In the genomic region with DNA sequence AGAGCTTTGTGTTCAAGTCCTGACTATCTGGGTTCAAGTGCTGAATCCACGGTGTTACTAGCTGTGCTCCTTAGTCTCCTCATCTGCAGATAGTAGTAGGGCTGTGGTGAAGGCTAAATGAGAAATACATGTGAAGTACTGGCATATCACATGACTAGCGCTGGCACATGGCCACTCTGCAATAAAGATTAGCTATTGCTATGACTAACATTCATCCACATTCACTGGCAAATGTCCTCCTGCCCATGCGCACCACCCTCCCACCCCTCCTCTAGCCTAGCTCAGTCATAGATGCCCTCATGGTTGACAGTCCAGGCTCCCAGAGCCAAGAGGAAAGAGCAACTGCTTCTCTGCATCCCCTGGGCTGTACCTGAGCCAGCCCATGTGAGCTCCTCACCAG, we compare ENCODE assay signal across 8 cellular contexts. TPM values are rescaled to one million over a fixed set of nuclear protein-coding genes. Genes with fewer than 3 reads are reported as not detected.
DNase-seq lines count a peak whose midpoint lies in the region; ATAC-seq and TF ChIP-seq lines count a peak whose summit lies in the region.
"Had no signal": no experiment of that assay in that cellular context is flagged by ENCODE, and none has a peak within 500 bp of the region (broad histone marks: within the 10 kb centered on the region; RNA-seq: fewer than 3 reads in every experiment).

No MANE protein-coding gene starts in this region.

- DNase-seq in HPDE6-E6E7 (ENCODE audit: extremely low spot score): peak; percentile 89
- DNase-seq in foreskin keratinocyte: peak; percentile 70 to 84
- DNase-seq in thoracic aorta (ENCODE audit: low spot score): peak; percentile 40
- DNase-seq in GDM1 (lab: John Stamatoyannopoulos, UW): no peak
- no peak for DNase-seq in HAP-1 (ENCODE audit: low spot score in 2 of 2)
- DNase-seq: right lobe of liver had no signal

- H3K36me3 ChIP-seq in thoracic aorta: peaks cover 14% of the 10 kb centered on the region
- peaks cover 19% of the 10 kb centered on the region for H3K36me3 ChIP-seq in HAP-1 (replicated peaks)

- H3K27me3 ChIP-seq in foreskin keratinocyte (no peaks in the 10 kb centered on the region), thoracic aorta (replicated peaks; ENCODE audit: insufficient read depth) (no peaks in the 10 kb centered on the region), HAP-1 (ENCODE audit: low read depth) (no peaks in the 10 kb centered on the region)
- H3K27me3 ChIP-seq: right lobe of liver had no signal

- H3K4me3 ChIP-seq in thoracic aorta: no peak overlapping the region
- H3K4me3 ChIP-seq in HAP-1: no peak overlapping the region
- H3K4me3 ChIP-seq: right lobe of liver had no signal

- ATAC-seq in SK-N-SH treated with all-trans-retinoic acid at 6 μM for 48 hours (peak; percentile 84), foreskin keratinocyte (peak; percentile 64), thoracic aorta (ENCODE audit: insufficient number of reproducible peaks, low FRiP score, low read depth) (no peak), HG02798 (IDR thresholded peaks at IDR 0.05; ENCODE audit: poor library complexity, unreplicated experiment) (no peak)

- TF ChIP-seq CTCF in foreskin keratinocyte (conservative IDR thresholded peaks at IDR 0.05): no peak
- no peak for TF ChIP-seq CTCF in thoracic aorta (IDR thresholded peaks at IDR 0.05)

- H3K9me3 ChIP-seq in thoracic aorta: no peaks in the 10 kb centered on the region
- no peaks in the 10 kb centered on the region for H3K9me3 ChIP-seq in HAP-1
- H3K9me3 ChIP-seq: right lobe of liver had no signal

- H3K27ac ChIP-seq in foreskin keratinocyte (no peak overlapping the region), thoracic aorta (peak overlapping the region; percentile 87 to 89)
- H3K27ac ChIP-seq: right lobe of liver had no signal

- H3K4me1 ChIP-seq in foreskin keratinocyte: peaks cover 12% of the 10 kb centered on the region
- peaks cover 31 to 48% of the 10 kb centered on the region in 2 donors for H3K4me1 ChIP-seq in thoracic aorta (ENCODE audit: control insufficient read depth in 1 of 2, low read depth in 2 of 2)
- H3K4me1 ChIP-seq in HAP-1: no peaks in the 10 kb centered on the region
- H3K4me1 ChIP-seq: right lobe of liver had no signal

- in situ Hi-C loops in HAP-1 (cut with MboI; ENCODE audit: low sequenced_read_pairs): no loop called here

TF ChIP-seq in SK-N-SH treated with all-trans-retinoic acid at 6 μM for 48 hours, 23 proteins besides CTCF, POLR2A, EP300 and RAD21:
- TF ChIP-seq ZNF8 (CRISPR knock-in tag; IDR thresholded peaks at IDR 0.05) (no peak), ZC3H10 (CRISPR knock-in tag; IDR thresholded peaks at IDR 0.05) (no peak), TOX (CRISPR knock-in tag; IDR thresholded peaks at IDR 0.05; ENCODE audit: borderline replicate concordance) (no peak), OSR1 (CRISPR knock-in tag; IDR thresholded peaks at IDR 0.05) (no peak), ZFP30 (CRISPR knock-in tag; IDR thresholded peaks at IDR 0.05) (no peak), CSDC2 (CRISPR knock-in tag; IDR thresholded peaks at IDR 0.05) (no peak), ISL1 (CRISPR knock-in tag; IDR thresholded peaks at IDR 0.05) (no peak), PPARA (CRISPR knock-in tag; IDR thresholded peaks at IDR 0.05; ENCODE audit: borderline replicate concordance) (no peak), SNAI2 (CRISPR knock-in tag; IDR thresholded peaks at IDR 0.05) (no peak), GLIS3 (CRISPR knock-in tag; IDR thresholded peaks at IDR 0.05) (no peak), ESRRG (CRISPR knock-in tag; IDR thresholded peaks at IDR 0.05) (no peak), ZNF70 (CRISPR knock-in tag; IDR thresholded peaks at IDR 0.05) (no peak)
- TF ChIP-seq, protein P1, sequence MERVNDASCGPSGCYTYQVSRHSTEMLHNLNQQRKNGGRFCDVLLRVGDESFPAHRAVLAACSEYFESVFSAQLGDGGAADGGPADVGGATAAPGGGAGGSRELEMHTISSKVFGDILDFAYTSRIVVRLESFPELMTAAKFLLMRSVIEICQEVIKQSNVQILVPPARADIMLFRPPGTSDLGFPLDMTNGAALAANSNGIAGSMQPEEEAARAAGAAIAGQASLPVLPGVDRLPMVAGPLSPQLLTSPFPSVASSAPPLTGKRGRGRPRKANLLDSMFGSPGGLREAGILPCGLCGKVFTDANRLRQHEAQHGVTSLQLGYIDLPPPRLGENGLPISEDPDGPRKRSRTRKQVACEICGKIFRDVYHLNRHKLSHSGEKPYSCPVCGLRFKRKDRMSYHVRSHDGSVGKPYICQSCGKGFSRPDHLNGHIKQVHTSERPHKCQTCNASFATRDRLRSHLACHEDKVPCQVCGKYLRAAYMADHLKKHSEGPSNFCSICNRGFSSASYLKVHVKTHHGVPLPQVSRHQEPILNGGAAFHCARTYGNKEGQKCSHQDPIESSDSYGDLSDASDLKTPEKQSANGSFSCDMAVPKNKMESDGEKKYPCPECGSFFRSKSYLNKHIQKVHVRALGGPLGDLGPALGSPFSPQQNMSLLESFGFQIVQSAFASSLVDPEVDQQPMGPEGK (CRISPR knock-in tag; IDR thresholded peaks at IDR 0.05; ENCODE audit: borderline replicate concordance): no peak
- TF ChIP-seq, protein P2, sequence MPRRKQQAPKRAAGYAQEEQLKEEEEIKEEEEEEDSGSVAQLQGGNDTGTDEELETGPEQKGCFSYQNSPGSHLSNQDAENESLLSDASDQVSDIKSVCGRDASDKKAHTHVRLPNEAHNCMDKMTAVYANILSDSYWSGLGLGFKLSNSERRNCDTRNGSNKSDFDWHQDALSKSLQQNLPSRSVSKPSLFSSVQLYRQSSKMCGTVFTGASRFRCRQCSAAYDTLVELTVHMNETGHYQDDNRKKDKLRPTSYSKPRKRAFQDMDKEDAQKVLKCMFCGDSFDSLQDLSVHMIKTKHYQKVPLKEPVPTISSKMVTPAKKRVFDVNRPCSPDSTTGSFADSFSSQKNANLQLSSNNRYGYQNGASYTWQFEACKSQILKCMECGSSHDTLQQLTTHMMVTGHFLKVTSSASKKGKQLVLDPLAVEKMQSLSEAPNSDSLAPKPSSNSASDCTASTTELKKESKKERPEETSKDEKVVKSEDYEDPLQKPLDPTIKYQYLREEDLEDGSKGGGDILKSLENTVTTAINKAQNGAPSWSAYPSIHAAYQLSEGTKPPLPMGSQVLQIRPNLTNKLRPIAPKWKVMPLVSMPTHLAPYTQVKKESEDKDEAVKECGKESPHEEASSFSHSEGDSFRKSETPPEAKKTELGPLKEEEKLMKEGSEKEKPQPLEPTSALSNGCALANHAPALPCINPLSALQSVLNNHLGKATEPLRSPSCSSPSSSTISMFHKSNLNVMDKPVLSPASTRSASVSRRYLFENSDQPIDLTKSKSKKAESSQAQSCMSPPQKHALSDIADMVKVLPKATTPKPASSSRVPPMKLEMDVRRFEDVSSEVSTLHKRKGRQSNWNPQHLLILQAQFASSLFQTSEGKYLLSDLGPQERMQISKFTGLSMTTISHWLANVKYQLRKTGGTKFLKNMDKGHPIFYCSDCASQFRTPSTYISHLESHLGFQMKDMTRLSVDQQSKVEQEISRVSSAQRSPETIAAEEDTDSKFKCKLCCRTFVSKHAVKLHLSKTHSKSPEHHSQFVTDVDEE (CRISPR knock-in tag; IDR thresholded peaks at IDR 0.05): no peak
TF ChIP-seq in SK-N-SH treated with all-trans-retinoic acid at 6 μM for 48 hours: peak in this region for 0.

RNA-seq across cellular contexts. Expression of gene COL8A2, which starts 8.5 kb away (rescaled TPM):
- total RNA-seq in foreskin keratinocyte (0.68 and 0.78 TPM in 2 replicates), thoracic aorta (100 to 1,000 TPM in 1 of 2 donors, 10 to 100 TPM in 1; 41.6 to 126 TPM)
- 0.27 and 0.41 TPM in 2 replicates for polyA plus RNA-seq in foreskin keratinocyte

RNA-seq across cellular contexts. Expression of gene TRAPPC3, which starts 15.8 kb away (rescaled TPM):
- total RNA-seq in foreskin keratinocyte: 115 and 121 TPM in 2 replicates
- polyA plus RNA-seq in foreskin keratinocyte: 142 and 153 TPM in 2 replicates
- total RNA-seq in thoracic aorta: 10 to 100 TPM; 78.5 to 92.3 TPM

RNA-seq across cellular contexts. Expression of gene MAP7D1, which starts 22.5 kb away (rescaled TPM):
- total RNA-seq in foreskin keratinocyte: 207 and 209 TPM in 2 replicates
- polyA plus RNA-seq in foreskin keratinocyte: 259 and 272 TPM in 2 replicates
- total RNA-seq in thoracic aorta: 100 to 1,000 TPM; 170 to 186 TPM

RNA-seq across cellular contexts. Expression of gene ADPRS, which starts 44.8 kb away (rescaled TPM):
- 40.7 and 43.6 TPM in 2 replicates for total RNA-seq in foreskin keratinocyte
- 47.7 and 48.8 TPM in 2 replicates for polyA plus RNA-seq in foreskin keratinocyte
- total RNA-seq in thoracic aorta: 10 to 100 TPM; 34.0 to 34.1 TPM

RNA-seq across cellular contexts. Expression of gene TEKT2, which starts 49.6 kb away (rescaled TPM):
- total RNA-seq in foreskin keratinocyte (0.21 and 0.34 TPM in 2 replicates), thoracic aorta (not detected)
- polyA plus RNA-seq in foreskin keratinocyte: 0.28 and 0.42 TPM in 2 replicates
- total RNA-seq: right lobe of liver had no signal

Comparison
In these comparisons a context has a peak if more than half of its experiments do, and no peak if none do; other contexts are left out.
1. DNase-seq: peak in HPDE6-E6E7 (single experiment), foreskin keratinocyte (2 of 2) and thoracic aorta (single experiment); none in GDM1 (single experiment) and HAP-1 (0 of 2).
2. ATAC-seq: peak in SK-N-SH treated with all-trans-retinoic acid at 6 μM for 48 hours (single experiment) and foreskin keratinocyte (single experiment); none in thoracic aorta (single experiment) and HG02798 (single experiment).
3. RNA of gene COL8A2, which starts 8.5 kb away (total RNA-seq): 41.6 to 126 TPM in thoracic aorta; 0.68 to 0.78 TPM in foreskin keratinocyte; every median in the first group is over 10 times any median in the second.